ENCODE assay signal across 1 cellular context in genomic region chr6:8277769-8278168, GRCh38.
TF ChIP-seq lines count a peak whose summit lies in the region.

No MANE protein-coding gene starts in this region.

TF ChIP-seq in SK-N-SH, 30 proteins besides CTCF, POLR2A, EP300 and RAD21 (continued from another document):
- TF ChIP-seq USF1 (IDR thresholded peaks at IDR 0.05; ENCODE audit: borderline replicate concordance, low read depth), result no peak
TF ChIP-seq in SK-N-SH: peak in this region for 0.
